In genomic region chr6:136341367-136341766, GRCh38 we compare ENCODE assay signal across 7 cellular contexts.
"Had no signal": no experiment of that assay in that cellular context is flagged by ENCODE, and none has a peak within 500 bp of the region (broad histone marks: within the 10 kb centered on the region; RNA-seq: fewer than 3 reads in every experiment).

No MANE protein-coding gene starts in this region.

- H3K27ac ChIP-seq: HL-60 had no signal

- H3K4me3 ChIP-seq: GM23338 had no signal

- H2AFZ ChIP-seq: GM23338 had no signal

- H3K4me2 ChIP-seq: GM23338 had no signal

- FAIRE-seq: H1, H54 had no signal

- ATAC-seq: GM23338 had no signal

- DNase-seq: H9, HCEC 1CT, KG1 had no signal
